In the genomic region with DNA sequence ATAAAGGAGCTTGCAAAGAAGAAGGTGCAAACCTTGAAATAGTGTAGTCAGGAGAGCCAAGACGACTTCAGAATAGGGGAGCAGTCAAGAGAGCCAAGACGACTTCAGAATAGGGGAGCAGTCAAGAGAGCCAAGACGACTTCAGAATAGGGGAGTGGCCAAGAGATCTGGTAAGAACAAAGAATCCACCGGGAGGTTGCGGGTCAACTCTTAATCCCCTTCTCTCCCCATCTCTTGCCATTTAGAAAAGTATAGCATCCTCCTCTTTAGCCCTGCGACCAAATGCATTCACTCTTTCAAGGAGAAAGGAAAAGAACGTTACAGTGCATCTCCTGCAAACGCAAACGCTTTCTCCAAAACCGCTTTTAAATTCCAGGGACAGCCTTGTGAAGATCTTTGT, we compare ENCODE assay signal across 8 cellular contexts. TPM values are rescaled to one million over a fixed set of nuclear protein-coding genes. Genes with fewer than 3 reads are reported as not detected.
DNase-seq lines count a peak whose midpoint lies in the region; ATAC-seq lines count a peak whose summit lies in the region.

No MANE protein-coding gene starts in this region.

- DNase-seq in NCI-H510A treated with DMSO at 0.1 percent for 48 hours (lab: John Stamatoyannopoulos, UW), result peak; percentile 70
- DNase-seq in NCI-H510A (lab: John Stamatoyannopoulos, UW), result no peak
- no peak for DNase-seq in activated CD4-positive, alpha-beta memory T cell treated with anti-CD3 and anti-CD28 coated beads for 36 hours
- no peak for DNase-seq in iPS DF 6.9 (ENCODE audit: low read depth, low spot score)
- DNase-seq in Ammon's horn (ENCODE audit: low spot score), result no peak
- no peak for DNase-seq in iPS-NIHi7 (ENCODE audit: extremely low spot score)

- peaks cover 27% of the 10 kb centered on the region for H3K4me1 Mint-ChIP-seq in activated CD4-positive, alpha-beta memory T cell treated with anti-CD3 and anti-CD28 coated beads for 36 hours (ENCODE audit: low read depth)
- peaks cover 34% of the 10 kb centered on the region for H3K4me1 Mint-ChIP-seq in stimulated activated memory B cell treated with anti-CD40 and anti-IgM and Interleukin-4, amounts not matched to agents 10 μg/mL and 1 μg/mL and 100 μg/mL, for 72 hours

- peak overlapping the region; percentile 71; the same call in 1 of the 2 replicates for H3K4me3 ChIP-seq in iPS DF 6.9 (ENCODE audit: low read length)

- no peaks in the 10 kb centered on the region for H3K9me3 Mint-ChIP-seq in activated CD4-positive, alpha-beta memory T cell treated with anti-CD3 and anti-CD28 coated beads for 36 hours
- H3K9me3 Mint-ChIP-seq in stimulated activated memory B cell treated with anti-CD40 and anti-IgM and Interleukin-4, amounts not matched to agents 10 μg/mL and 1 μg/mL and 100 μg/mL, for 72 hours, result no peaks in the 10 kb centered on the region

- H3K36me3 ChIP-seq in iPS DF 6.9 (ENCODE audit: control insufficient read depth, insufficient read depth, low read length), result peaks cover 6% of the 10 kb centered on the region

- no peaks in the 10 kb centered on the region for H3K27me3 ChIP-seq in iPS DF 6.9 (ENCODE audit: control insufficient read depth, insufficient read depth, low read length)

- CTCF ChIA-PET in activated CD4-positive, alpha-beta memory T cell treated with anti-CD3 and anti-CD28 coated beads for 36 hours (lab: Charles Lee), result interaction anchor here (0.6 to 1.7 kb wide), 5 partner anchors 14 to 215 kb away, joined by 3 to 8 read pairs (median 5); a partner anchor contains a TSS

- H3K27ac ChIP-seq in iPS DF 6.9 (ENCODE audit: low read length), result no peak overlapping the region

- intact Hi-C loops in activated CD4-positive, alpha-beta memory T cell treated with anti-CD3 and anti-CD28 coated beads for 36 hours (cut with micrococcal nuclease), result loop anchor here (10.0 kb wide), 2 partner anchors 133 to 167 kb away; a partner anchor contains a TSS

- H3K4me1 ChIP-seq in iPS DF 6.9 (ENCODE audit: control insufficient read depth, insufficient read depth, low read length), result peaks cover 2% of the 10 kb centered on the region; the same call in 1 of the 2 replicates

- H3K27me3 Mint-ChIP-seq in activated CD4-positive, alpha-beta memory T cell treated with anti-CD3 and anti-CD28 coated beads for 36 hours, result no peaks in the 10 kb centered on the region
- no peaks in the 10 kb centered on the region for H3K27me3 Mint-ChIP-seq in stimulated activated memory B cell treated with anti-CD40 and anti-IgM and Interleukin-4, amounts not matched to agents 10 μg/mL and 1 μg/mL and 100 μg/mL, for 72 hours

- ATAC-seq in stimulated activated memory B cell treated with anti-CD40 and anti-IgM and Interleukin-4, amounts not matched to agents 10 μg/mL and 1 μg/mL and 100 μg/mL, for 72 hours, result no peak
- no peak for ATAC-seq in GM21717 (IDR thresholded peaks at IDR 0.05; ENCODE audit: unreplicated experiment)

- H3K4me3 Mint-ChIP-seq in activated CD4-positive, alpha-beta memory T cell treated with anti-CD3 and anti-CD28 coated beads for 36 hours, result peak overlapping the region; percentile 92
- peak overlapping the region; percentile 96 for H3K4me3 Mint-ChIP-seq in stimulated activated memory B cell treated with anti-CD40 and anti-IgM and Interleukin-4, amounts not matched to agents 10 μg/mL and 1 μg/mL and 100 μg/mL, for 72 hours

- peaks cover 17% of the 10 kb centered on the region for H3K36me3 Mint-ChIP-seq in activated CD4-positive, alpha-beta memory T cell treated with anti-CD3 and anti-CD28 coated beads for 36 hours
- H3K36me3 Mint-ChIP-seq in stimulated activated memory B cell treated with anti-CD40 and anti-IgM and Interleukin-4, amounts not matched to agents 10 μg/mL and 1 μg/mL and 100 μg/mL, for 72 hours, result peaks cover 21% of the 10 kb centered on the region

- POLR2A ChIA-PET in activated CD4-positive, alpha-beta memory T cell treated with anti-CD3 and anti-CD28 coated beads for 36 hours (lab: Charles Lee), result interaction anchor here (1.0 kb wide), 1 partner anchor 204 kb away, joined by 3 read pairs; no protein-coding TSS in a partner anchor

- no CpG with 5 or more reads among the region's 10 CpGs for WGBS in iPS DF 6.9 (ENCODE audit: insufficient coverage, insufficient read length)

- H3K27ac Mint-ChIP-seq in activated CD4-positive, alpha-beta memory T cell treated with anti-CD3 and anti-CD28 coated beads for 36 hours, result peak overlapping the region; percentile 79
- peak overlapping the region; percentile 91 for H3K27ac Mint-ChIP-seq in stimulated activated memory B cell treated with anti-CD40 and anti-IgM and Interleukin-4, amounts not matched to agents 10 μg/mL and 1 μg/mL and 100 μg/mL, for 72 hours

- no peaks in the 10 kb centered on the region for H3K9me3 ChIP-seq in iPS DF 6.9 (ENCODE audit: control insufficient read depth, insufficient read depth, low read length)

RNA-seq across cellular contexts. Expression of a gene that starts 0.7 kb away (rescaled TPM):
- total RNA-seq in activated CD4-positive, alpha-beta memory T cell treated with anti-CD3 and anti-CD28 coated beads for 36 hours, result 10 to 100 TPM; 24.3 to 26.4 TPM

RNA-seq across cellular contexts. Expression of a gene that starts 0.8 kb away (rescaled TPM):
- total RNA-seq in activated CD4-positive, alpha-beta memory T cell treated with anti-CD3 and anti-CD28 coated beads for 36 hours, result 1 to 10 TPM; 2.2 to 3.0 TPM
